In the genomic region with DNA sequence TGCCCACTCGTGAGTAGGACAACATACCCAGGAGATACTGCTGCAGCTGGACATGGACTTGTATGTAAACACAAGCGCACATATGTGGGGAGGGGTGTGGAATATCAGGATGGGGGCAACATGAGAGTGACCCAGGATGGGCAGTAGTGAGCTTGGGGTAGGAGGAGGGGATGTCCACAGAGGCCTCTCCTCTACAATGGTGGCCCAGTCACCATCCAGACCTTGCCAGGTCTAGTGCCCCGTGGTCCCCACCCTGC, we compare ENCODE assay signal across 8 cellular contexts. TPM values are rescaled to one million over a fixed set of nuclear protein-coding genes. Genes with fewer than 3 reads are reported as not detected.
DNase-seq lines count a peak whose midpoint lies in the region; ATAC-seq and TF ChIP-seq lines count a peak whose summit lies in the region.

No MANE protein-coding gene starts in this region.

- H3K27me3 ChIP-seq in BJ (ENCODE audit: control insufficient read depth, insufficient read depth, low read length) (no peaks in the 10 kb centered on the region), PC-9 (ENCODE audit: insufficient read depth, low read depth) (no peaks in the 10 kb centered on the region), endodermal cell (ENCODE audit: control insufficient read depth, insufficient read depth, low read length, poor library complexity, severe bottlenecking) (no peaks in the 10 kb centered on the region)

- H3K27ac ChIP-seq in PC-9 (0 out of 2 replicates have a peak overlapping the region, but pooled peaks have one; percentile 34), endodermal cell (ENCODE audit: low read depth, low read length) (no peak overlapping the region)

- H3K36me3 Mint-ChIP-seq in endodermal cell (ENCODE audit: low read depth) (peaks cover 8% of the 10 kb centered on the region), neural crest cell (ENCODE audit: low read depth) (peaks cover 8% of the 10 kb centered on the region)

- H3K9me2 ChIP-seq in PC-9 (ENCODE audit: insufficient read depth), result no peaks in the 10 kb centered on the region

- H3K4me1 ChIP-seq in PC-9 (replicated peaks; ENCODE audit: insufficient read depth), result peaks cover 33% of the 10 kb centered on the region
- peaks cover 10% of the 10 kb centered on the region for H3K4me1 ChIP-seq in endodermal cell (ENCODE audit: control insufficient read depth, insufficient read depth, low read length)

- H3K4me1 Mint-ChIP-seq in endodermal cell (peaks cover 24% of the 10 kb centered on the region), neural crest cell (peaks cover 21% of the 10 kb centered on the region)

- H3K27me3 Mint-ChIP-seq in endodermal cell (ENCODE audit: insufficient read depth) (no peaks in the 10 kb centered on the region), neural crest cell (ENCODE audit: low read depth) (no peaks in the 10 kb centered on the region)

- H3K4me3 Mint-ChIP-seq in endodermal cell (peak overlapping the region; percentile 76), neural crest cell (peak overlapping the region; percentile 89)

- CTCF ChIA-PET in BJ (lab: Yijun Ruan, JAX), result interaction anchor here (0.8 to 1.5 kb wide), 3 partner anchors 12 to 127 kb away, joined by 3 to 4 read pairs (median 3); no protein-coding TSS in a partner anchor
- CTCF ChIA-PET in PC-9 (lab: Charles Lee), result interaction anchor here (0.6 kb wide), 1 partner anchor 156 kb away, joined by 4 read pairs; a partner anchor contains a TSS

- TF ChIP-seq CTCF in BJ (IDR thresholded peaks at IDR 0.05; ENCODE audit: insufficient read depth, low read depth, low read length), result no peak
- no peak for TF ChIP-seq CTCF in PC-9 (conservative IDR thresholded peaks at IDR 0.05)
- no peak for TF ChIP-seq CTCF in endodermal cell (conservative IDR thresholded peaks at IDR 0.05)
- TF ChIP-seq CTCF in neural crest cell (conservative IDR thresholded peaks at IDR 0.05), result no peak

- no peaks in the 10 kb centered on the region for H3K79me2 ChIP-seq in PC-9 (ENCODE audit: low read depth)

- TSS peak; percentile 56 for BruUV-seq in PC-9 (replicated peaks; lab: Mats Ljungman, UMichigan)

- H3K9me3 Mint-ChIP-seq in endodermal cell (no peaks in the 10 kb centered on the region), neural crest cell (no peaks in the 10 kb centered on the region)

- WGBS in endodermal cell (ENCODE audit: insufficient coverage in 1 of 2, insufficient read length in 1 of 2), 2 experiments, result 84 to 90% methylated on average over 2 to 3 of the region's 3 CpGs

- POLR2A ChIA-PET in BJ (lab: Charles Lee), result interaction anchor here (0.6 kb wide), 1 partner anchor 574 kb away, joined by 3 read pairs; no protein-coding TSS in a partner anchor
- POLR2A ChIA-PET in PC-9 (lab: Charles Lee; ENCODE audit: unreplicated experiment), result no interaction called here

- H3K4me3 ChIP-seq in BJ (ENCODE audit: low read depth, low read length), result peak overlapping the region; percentile 74
- peak overlapping the region; percentile 66 for H3K4me3 ChIP-seq in PC-9
- peak overlapping the region; percentile 80 for H3K4me3 ChIP-seq in endodermal cell (ENCODE audit: low read length)

- DNase-seq in BJ (ENCODE audit: low read depth), result no peak
- DNase-seq in PC-9, result no peak
- no peak for DNase-seq in endodermal cell
- DNase-seq in neural crest cell (ENCODE audit: low read depth, low spot score), result no peak
- DNase-seq in NCI-H2196 treated with DMSO at 0.1 percent for 48 hours (lab: John Stamatoyannopoulos, UW; ENCODE audit: unreplicated experiment), result no peak
- no peak for DNase-seq in midbrain (lab: John Stamatoyannopoulos, UW)

- intact Hi-C loops in PC-9 (cut with micrococcal nuclease; ENCODE audit: unreplicated experiment), result loop anchor here (2.0 kb wide), 2 partner anchors 52 to 92 kb away; a partner anchor contains a TSS

- H3K27ac Mint-ChIP-seq in endodermal cell (no peak overlapping the region), neural crest cell (ENCODE audit: unreplicated experiment) (no peak overlapping the region)

- H3K9ac ChIP-seq in endodermal cell (ENCODE audit: extremely low read depth, low read length, poor library complexity, severe bottlenecking), result peak overlapping the region; percentile 44

- peaks cover 18% of the 10 kb centered on the region; the same call in 1 of the 2 replicates for H3F3A ChIP-seq in PC-9 (ENCODE audit: insufficient read depth, low read depth)

- H3K4me2 ChIP-seq in PC-9, result peak overlapping the region; percentile 92

- peaks cover 8% of the 10 kb centered on the region for H3K36me3 ChIP-seq in BJ (ENCODE audit: control insufficient read depth, insufficient read depth, low read length)
- no peaks in the 10 kb centered on the region for H3K36me3 ChIP-seq in PC-9 (ENCODE audit: low read depth)
- peaks cover 11% of the 10 kb centered on the region for H3K36me3 ChIP-seq in endodermal cell (ENCODE audit: control insufficient read depth, insufficient read depth, low read length)

- ATAC-seq in GM21737 (IDR thresholded peaks at IDR 0.05; ENCODE audit: unreplicated experiment) (no peak), HG02759 (IDR thresholded peaks at IDR 0.05; ENCODE audit: unreplicated experiment) (no peak)

- H4K20me1 ChIP-seq in PC-9 (ENCODE audit: insufficient read depth), result no peaks in the 10 kb centered on the region

- H2AFZ ChIP-seq in PC-9, result no peak overlapping the region

- no peaks in the 10 kb centered on the region for H3K9me3 ChIP-seq in PC-9 (ENCODE audit: insufficient read depth, low read depth)
- H3K9me3 ChIP-seq in endodermal cell (ENCODE audit: control insufficient read depth, low read length), result no peaks in the 10 kb centered on the region

RNA-seq across cellular contexts. Expression of a gene that starts 0.3 kb away (rescaled TPM):
- 19.2 and 30.1 TPM in 2 replicates for polyA plus RNA-seq in BJ (2011; rRNA removed)
- 28.4 and 37.8 TPM in 2 replicates for polyA minus RNA-seq in BJ (2011; rRNA and poly(A)+ RNA removed)
- total RNA-seq in PC-9 (2021) (8.1 and 9.6 TPM in 2 replicates), endodermal cell (1 to 10 TPM; 4.6 to 7.2 TPM), neural crest cell (6.6 and 7.3 TPM in 2 replicates)
- 7.1 TPM for polyA plus RNA-seq in endodermal cell (2013, experiment 1 of 2)
- 6.2 TPM for polyA plus RNA-seq in endodermal cell (2013, experiment 2 of 2)

RNA-seq across cellular contexts. Expression of a gene that starts 32.1 kb away (rescaled TPM):
- polyA plus RNA-seq in BJ (2011; rRNA removed), result not detected in 2 replicates
- not detected in 2 replicates for polyA minus RNA-seq in BJ (2011; rRNA and poly(A)+ RNA removed)
- total RNA-seq in PC-9 (2021) (not detected in 2 replicates), endodermal cell (not detected), neural crest cell (not detected in 2 replicates)
- 0.21 TPM for polyA plus RNA-seq in endodermal cell (2013, experiment 1 of 2)
- polyA plus RNA-seq in endodermal cell (2013, experiment 2 of 2), result 0.21 TPM

RNA-seq across cellular contexts. Expression of a gene that starts 49.4 kb away (rescaled TPM):
- polyA plus RNA-seq in BJ (2011; rRNA removed), result not detected in 2 replicates
- polyA minus RNA-seq in BJ (2011; rRNA and poly(A)+ RNA removed), result not detected in 2 replicates
- total RNA-seq in PC-9 (2021) (not detected in 2 replicates), endodermal cell (not detected), neural crest cell (not detected in 2 replicates)
- polyA plus RNA-seq in endodermal cell (2013, experiment 1 of 2), result not detected
- polyA plus RNA-seq in endodermal cell (2013, experiment 2 of 2), result not detected

RNA-seq across cellular contexts. Expression of a gene that starts 52.7 kb away (rescaled TPM):
- polyA plus RNA-seq in BJ (2011; rRNA removed), result 19.0 and 37.6 TPM in 2 replicates
- polyA minus RNA-seq in BJ (2011; rRNA and poly(A)+ RNA removed), result 13.5 and 17.2 TPM in 2 replicates
- total RNA-seq in PC-9 (2021) (66.0 and 70.5 TPM in 2 replicates), endodermal cell (100 to 1,000 TPM; 101 to 116 TPM), neural crest cell (95.0 and 95.2 TPM in 2 replicates)
- polyA plus RNA-seq in endodermal cell (2013, experiment 1 of 2), result 87.3 TPM
- 86.0 TPM for polyA plus RNA-seq in endodermal cell (2013, experiment 2 of 2)
